In genomic region chr19:1260749-1261511, GRCh38 we compare ENCODE assay signal across 8 cellular contexts. TPM values are rescaled to one million over a fixed set of nuclear protein-coding genes. Genes with fewer than 3 reads are reported as not detected.
DNase-seq lines count a peak whose midpoint lies in the region; ATAC-seq and TF ChIP-seq lines count a peak whose summit lies in the region.

No MANE protein-coding gene starts in this region.

- H3K27ac ChIP-seq in BLaER1: peak overlapping the region; percentile 82
- peak overlapping the region; percentile 71 to 92 (median 90) for H3K27ac ChIP-seq in right lobe of liver

- TF ChIP-seq POLR2A in right lobe of liver (IDR thresholded peaks at IDR 0.05): peak; percentile 74

- H3K9me3 ChIP-seq in BLaER1: no peaks in the 10 kb centered on the region
- H3K9me3 ChIP-seq in right lobe of liver: no peaks in the 10 kb centered on the region

- WGBS in right lobe of liver (ENCODE audit: insufficient coverage, low coverage, low lambda C conversion rate, missing lambda C conversion rate): 2% methylated on average over 12 of the region's 82 CpGs

- H4K20me1 ChIP-seq in BLaER1: peaks cover 73% of the 10 kb centered on the region

- H3K9ac ChIP-seq in BLaER1: peak overlapping the region; percentile 77

- H3K27me3 ChIP-seq in BLaER1 (no peaks in the 10 kb centered on the region), right lobe of liver (no peaks in the 10 kb centered on the region)

- no peak for TF ChIP-seq CTCF in right lobe of liver (IDR thresholded peaks at IDR 0.05)

- ATAC-seq in GM19372 (IDR thresholded peaks at IDR 0.05; ENCODE audit: low read depth, unreplicated experiment): peak; percentile 65
- peak; percentile 32 for ATAC-seq in HG03558 (IDR thresholded peaks at IDR 0.05; ENCODE audit: extremely low read depth, unreplicated experiment)
- peak; percentile 60 to 78 (median 75) for ATAC-seq in right lobe of liver

- peak; percentile 95 for DNase-seq in NCI-H774 (lab: John Stamatoyannopoulos, UW)
- peak; percentile 95 to 96 for DNase-seq in activated CD4-positive, alpha-beta T cell treated with anti-CD3 and anti-CD28 coated beads, Interleukin-2, amount 50 U/mL, for 4 hours
- DNase-seq in dermis blood vessel endothelial cell: peak; percentile 98
- peak; percentile 98 for DNase-seq in right lobe of liver
- peak; percentile 96 for DNase-seq in stimulated activated CD4-positive, alpha-beta T cell treated with anti-CD3 and anti-CD28 coated beads, Interleukin-4, amount 100 ng/mL, for 24 hours

- H3K4me2 ChIP-seq in BLaER1: peak overlapping the region; percentile 100

- H3K36me3 ChIP-seq in BLaER1 (peaks cover 24% of the 10 kb centered on the region), right lobe of liver (peaks cover 0 to 22% (median 8%) of the 10 kb centered on the region in 4 donors)

- H3K4me1 ChIP-seq in BLaER1 (peaks cover 96% of the 10 kb centered on the region), right lobe of liver (peaks cover 5 to 61% (median 26%) of the 10 kb centered on the region in 4 donors)

- H3K4me3 ChIP-seq in BLaER1 (peak overlapping the region; percentile 76), right lobe of liver (peak overlapping the region; percentile 58 to 70 (median 69))

- intact Hi-C loops in right lobe of liver (cut with DNase I): no loop called here

RNA-seq across cellular contexts. Expression of gene CIRBP, which starts 8.2 kb away (rescaled TPM):
- total RNA-seq in dermis blood vessel endothelial cell (83.1 and 192 TPM in 2 replicates), right lobe of liver (100 to 1,000 TPM in 2 of 6 experiments, 10 to 100 TPM in 4; 69.2 to 111 (median 89.5) TPM)

RNA-seq across cellular contexts. Expression of gene MIDN, which starts 12.5 kb away (rescaled TPM):
- total RNA-seq in dermis blood vessel endothelial cell: 22.1 and 27.9 TPM in 2 replicates
- total RNA-seq in right lobe of liver: 10 to 100 TPM; 22.3 to 55.1 (median 29.3) TPM

RNA-seq across cellular contexts. Expression of gene FAM174C, which starts 14.4 kb away (rescaled TPM):
- total RNA-seq in dermis blood vessel endothelial cell (22.0 and 25.0 TPM in 2 replicates), right lobe of liver (100 to 1,000 TPM in 1 of 6 experiments, 10 to 100 TPM in 5; 34.0 to 103 (median 43.8) TPM)

RNA-seq across cellular contexts. Expression of gene ATP5F1D, which starts 19.4 kb away (rescaled TPM):
- total RNA-seq in dermis blood vessel endothelial cell: 19.9 and 31.1 TPM in 2 replicates
- total RNA-seq in right lobe of liver: 100 to 1,000 TPM in 5 of 6 experiments, 10 to 100 TPM in 1; 98.1 to 240 (median 137) TPM

RNA-seq across cellular contexts. Expression of gene CBARP, which starts 23.1 kb away (rescaled TPM):
- 2.7 and 2.8 TPM in 2 replicates for total RNA-seq in dermis blood vessel endothelial cell
- under 1 TPM; 0.15 to 0.62 (median 0.31) TPM for total RNA-seq in right lobe of liver

Comparison
In these comparisons a context has a peak if more than half of its experiments do, and no peak if none do; other contexts are left out.
1. Peak in every context shown above with its lines: DNase-seq, ATAC-seq, H3K4me3 ChIP-seq and H3K27ac ChIP-seq.